Comparison of ENCODE assay signal across 19 cellular contexts in genomic region chr3:169234595-169234994, GRCh38.
DNase-seq lines count a peak whose midpoint lies in the region; FAIRE-seq and TF ChIP-seq lines count a peak whose summit lies in the region.
"Had no signal": no experiment of that assay in that cellular context is flagged by ENCODE, and none has a peak within 500 bp of the region (broad histone marks: within the 10 kb centered on the region; RNA-seq: fewer than 3 reads in every experiment).

No MANE protein-coding gene starts in this region.

- POLR2A ChIA-PET in HEK293 (lab: Yijun Ruan, JAX), result no interaction called here

- FAIRE-seq in D721Med (lab: Jason Lieb, UNC), result peak; percentile 55
- FAIRE-seq: GM12878, GM19239, H1 had no signal

- H3K27ac ChIP-seq in HEK293 (ENCODE audit: extremely low read depth, low read depth, low read length), result no peak overlapping the region
- H3K27ac ChIP-seq: BLaER1, C4-2B, GM23248 had no signal

- no peaks in the 10 kb centered on the region for H3K36me3 ChIP-seq in HEK293 (ENCODE audit: control insufficient read depth in 2 of 2, insufficient read depth in 1 of 2, low read length in 2 of 2)
- H3K36me3 ChIP-seq: BLaER1 had no signal

- 0 out of 2 replicates have a peak, but pooled peaks cover 7% of the 10 kb centered on the region for H3K4me1 ChIP-seq in HEK293 (ENCODE audit: control insufficient read depth, insufficient read depth, low read length)
- H3K4me1 ChIP-seq: BLaER1, Caco-2 had no signal

- CTCF ChIA-PET in HEK293 (lab: Yijun Ruan, JAX), result interaction anchor here (0.6 to 1.4 kb wide), 2 partner anchors 82 to 434 kb away, joined by 3 read pairs; no protein-coding TSS in a partner anchor

- TF ChIP-seq CTCF in D721Med (IDR thresholded peaks at IDR 0.05; ENCODE audit: insufficient read depth, missing control alignments) (no peak), HEK293 (tag by site-specific recombination; IDR thresholded peaks at IDR 0.05) (no peak)

- H3K4me3 ChIP-seq in HEK293 (ENCODE audit: low read depth, low read length), result no peak overlapping the region
- H3K4me3 ChIP-seq: BLaER1, GM12878, GM23248 had no signal

- no peaks in the 10 kb centered on the region for H3K9me3 ChIP-seq in HEK293 (ENCODE audit: control insufficient read depth, insufficient read depth, low read depth, low read length)
- H3K9me3 ChIP-seq: BLaER1, Caco-2 had no signal

- DNase-seq in D721Med (ENCODE audit: insufficient read length, low spot score) (no peak), NCI-H524 treated with DMSO at 0.1 percent for 48 hours (lab: John Stamatoyannopoulos, UW) (peak; percentile 44), islet precursor cell (no peak), NCI-H146 (lab: John Stamatoyannopoulos, UW) (no peak)
- no peak for DNase-seq in activated naive CD4-positive, alpha-beta T cell (lab: John Stamatoyannopoulos, UW)
- DNase-seq: Caco-2; CD4-positive, CD25-positive, alpha-beta regulatory T cell; CD8-positive, alpha-beta T cell; DMS79; EL; GDM1; GM23248; H9 had no signal

TF ChIP-seq in HEK293, 187 proteins besides CTCF, POLR2A, EP300 and RAD21 (continues in another document):
- TF ChIP-seq ZEB2 (tag by site-specific recombination; IDR thresholded peaks at IDR 0.05) (no peak), PRDM6 (tag by site-specific recombination; IDR thresholded peaks at IDR 0.05) (peak; percentile 93), ZNF341 (tag by site-specific recombination; IDR thresholded peaks at IDR 0.05; ENCODE audit: low read depth) (no peak), ZNF133 (tag by site-specific recombination; IDR thresholded peaks at IDR 0.05) (no peak), ZNF449 (tag by site-specific recombination; IDR thresholded peaks at IDR 0.05) (no peak), TRIM28 (IDR thresholded peaks at IDR 0.05; ENCODE audit: borderline replicate concordance, low read length) (peak; percentile 27; the same call in 1 of the 2 replicates), ZNF175 (tag by site-specific recombination; IDR thresholded peaks at IDR 0.05) (no peak), ZNF248 (tag by site-specific recombination; IDR thresholded peaks at IDR 0.05) (no peak), OSR2 (tag by site-specific recombination; IDR thresholded peaks at IDR 0.05) (peak; percentile 79), ZNF580 (tag by site-specific recombination; IDR thresholded peaks at IDR 0.05) (no peak), ZNF626 (tag by site-specific recombination; IDR thresholded peaks at IDR 0.05) (no peak), ZNF629 (tag by site-specific recombination; IDR thresholded peaks at IDR 0.05) (no peak), IKZF3 (tag by site-specific recombination; IDR thresholded peaks at IDR 0.05) (0 out of 2 replicates have a peak, but pooled peaks have one; percentile 41), ZNF561 (tag by site-specific recombination; IDR thresholded peaks at IDR 0.05; ENCODE audit: borderline replicate concordance) (no peak), ZBTB8A (tag by site-specific recombination; IDR thresholded peaks at IDR 0.05) (0 out of 2 replicates have a peak, but pooled peaks have one; percentile 24), KLF10 (tag by site-specific recombination; IDR thresholded peaks at IDR 0.05) (peak; percentile 43; the same call in 1 of the 2 replicates), BCL6B (tag by site-specific recombination; IDR thresholded peaks at IDR 0.05) (peak; percentile 60; the same call in 1 of the 2 replicates), ZNF391 (tag by site-specific recombination; IDR thresholded peaks at IDR 0.05; ENCODE audit: borderline replicate concordance, low read depth) (no peak), HIC1 (tag by site-specific recombination; IDR thresholded peaks at IDR 0.05) (no peak), INSM2 (tag by site-specific recombination; IDR thresholded peaks at IDR 0.05) (no peak), ZNF549 (tag by site-specific recombination; IDR thresholded peaks at IDR 0.05) (no peak), FEZF1 (tag by site-specific recombination; IDR thresholded peaks at IDR 0.05) (peak; percentile 57), MZF1 (tag by site-specific recombination; IDR thresholded peaks at IDR 0.05; ENCODE audit: borderline replicate concordance) (no peak)
